In genomic region chr12:115093261-115093660, GRCh38 we compare ENCODE assay signal across 9 cellular contexts.
"Had no signal": no experiment of that assay in that cellular context is flagged by ENCODE, and none has a peak within 500 bp of the region (broad histone marks: within the 10 kb centered on the region; RNA-seq: fewer than 3 reads in every experiment).

No MANE protein-coding gene starts in this region.

- H3K9ac ChIP-seq: KMS-11 had no signal

- FAIRE-seq: H1, H54, HTR-8/SVneo had no signal

- H3K4me2 ChIP-seq: GM23338, KMS-11 had no signal

- ATAC-seq: GM23338 had no signal

- DNase-seq: H9, HCEC 1CT, KBM-7 had no signal

- H3K27ac ChIP-seq: HL-60, KMS-11 had no signal

- H3K4me3 ChIP-seq: GM23338 had no signal

- H2AFZ ChIP-seq: GM23338 had no signal
